In genomic region chr16:67540756-67541155, GRCh38 we compare ENCODE assay signal across 1 cellular context.
TF ChIP-seq lines count a peak whose summit lies in the region.

No MANE protein-coding gene starts in this region.

TF ChIP-seq in liver, 16 proteins besides CTCF, POLR2A, EP300 and RAD21:
- TF ChIP-seq GABPA (IDR thresholded peaks at IDR 0.05 in 1 of 2, conservative IDR thresholded peaks at IDR 0.05 in 1 of 2): no peak
- no peak for TF ChIP-seq TAF1 (conservative IDR thresholded peaks at IDR 0.05)
- TF ChIP-seq REST (IDR thresholded peaks at IDR 0.05): no peak
- TF ChIP-seq ATF3 (IDR thresholded peaks at IDR 0.05): no peak
- TF ChIP-seq FOXA2 (IDR thresholded peaks at IDR 0.05): no peak
- TF ChIP-seq NR2F2 (IDR thresholded peaks at IDR 0.05): peak; percentile 94
- TF ChIP-seq SP1 (IDR thresholded peaks at IDR 0.05): no peak
- no peak for TF ChIP-seq MAX (IDR thresholded peaks at IDR 0.05)
- peak in 1 of 2 donors; percentile 43 for TF ChIP-seq RXRA (IDR thresholded peaks at IDR 0.05)
- no peak for TF ChIP-seq HNF4A (conservative IDR thresholded peaks at IDR 0.05)
